9 cellular contexts compared by ENCODE assay signal in genomic region chr22:33000342-33001280, GRCh38. TPM values are rescaled to one million over a fixed set of nuclear protein-coding genes. Genes with fewer than 3 reads are reported as not detected.
DNase-seq lines count a peak whose midpoint lies in the region; ATAC-seq, FAIRE-seq and TF ChIP-seq lines count a peak whose summit lies in the region.
"Had no signal": no experiment of that assay in that cellular context is flagged by ENCODE, and none has a peak within 500 bp of the region (broad histone marks: within the 10 kb centered on the region; RNA-seq: fewer than 3 reads in every experiment).

No MANE protein-coding gene starts in this region.

- no peaks in the 10 kb centered on the region for H3K36me3 Mint-ChIP-seq in activated naive CD8-positive, alpha-beta T cell treated with anti-CD3 and anti-CD28 coated beads, Interleukin-2, amount 10 ng/mL, durations not matched to agents 7 days and 5 days
- H3K36me3 Mint-ChIP-seq in progenitor cell of endocrine pancreas (ENCODE audit: insufficient read depth): no peaks in the 10 kb centered on the region

- no peak overlapping the region for H3K27ac Mint-ChIP-seq in activated naive CD8-positive, alpha-beta T cell treated with anti-CD3 and anti-CD28 coated beads, Interleukin-2, amount 10 ng/mL, durations not matched to agents 7 days and 5 days
- H3K27ac Mint-ChIP-seq in progenitor cell of endocrine pancreas: no peak overlapping the region

- H3K4me1 Mint-ChIP-seq in activated naive CD8-positive, alpha-beta T cell treated with anti-CD3 and anti-CD28 coated beads, Interleukin-2, amount 10 ng/mL, durations not matched to agents 7 days and 5 days: no peaks in the 10 kb centered on the region
- no peaks in the 10 kb centered on the region for H3K4me1 Mint-ChIP-seq in progenitor cell of endocrine pancreas (ENCODE audit: low read depth)

- H3K4me3 Mint-ChIP-seq in activated naive CD8-positive, alpha-beta T cell treated with anti-CD3 and anti-CD28 coated beads, Interleukin-2, amount 10 ng/mL, durations not matched to agents 7 days and 5 days: no peak overlapping the region
- no peak overlapping the region for H3K4me3 Mint-ChIP-seq in progenitor cell of endocrine pancreas (ENCODE audit: low read depth)

- peaks cover 2% of the 10 kb centered on the region for H3K27me3 Mint-ChIP-seq in activated naive CD8-positive, alpha-beta T cell treated with anti-CD3 and anti-CD28 coated beads, Interleukin-2, amount 10 ng/mL, durations not matched to agents 7 days and 5 days
- H3K27me3 Mint-ChIP-seq in progenitor cell of endocrine pancreas: peaks cover 16% of the 10 kb centered on the region

- H3K27me3 ChIP-seq in left ventricle myocardium inferior (ENCODE audit: low read depth): no peaks in the 10 kb centered on the region

- no peaks in the 10 kb centered on the region for H3K9me3 ChIP-seq in left ventricle myocardium inferior (replicated peaks)

- no peaks in the 10 kb centered on the region for H3K36me3 ChIP-seq in left ventricle myocardium inferior

- H3K4me1 ChIP-seq in left ventricle myocardium inferior: peaks cover 17% of the 10 kb centered on the region

- POLR2A ChIA-PET in activated naive CD8-positive, alpha-beta T cell treated with anti-CD3 and anti-CD28 coated beads, Interleukin-2, amount 10 ng/mL, durations not matched to agents 7 days and 5 days (lab: Charles Lee): no interaction called here

- FAIRE-seq in RCC 7860 (lab: Jason Lieb, UNC): no peak
- FAIRE-seq: colon had no signal

- peak; percentile 94 for TF ChIP-seq CTCF in left ventricle myocardium inferior (IDR thresholded peaks at IDR 0.05; ENCODE audit: borderline replicate concordance)
- peak; percentile 93 for TF ChIP-seq CTCF in progenitor cell of endocrine pancreas (IDR thresholded peaks at IDR 0.05; ENCODE audit: unreplicated experiment)

- no peak overlapping the region for H3K4me3 ChIP-seq in left ventricle myocardium inferior

- H3K9me3 Mint-ChIP-seq in activated naive CD8-positive, alpha-beta T cell treated with anti-CD3 and anti-CD28 coated beads, Interleukin-2, amount 10 ng/mL, durations not matched to agents 7 days and 5 days: peaks cover 4% of the 10 kb centered on the region
- H3K9me3 Mint-ChIP-seq in progenitor cell of endocrine pancreas (ENCODE audit: low read depth): peaks cover 12% of the 10 kb centered on the region

- no peak overlapping the region for H3K27ac ChIP-seq in left ventricle myocardium inferior (replicated peaks)

- intact Hi-C loops in left ventricle myocardium inferior (cut with micrococcal nuclease): loop anchor here (5.0 kb wide), 2 partner anchors 338 to 473 kb away; no protein-coding TSS in a partner anchor

- peak; percentile 67 for DNase-seq in activated effector memory CD4-positive, alpha-beta T cell treated with anti-CD3 and anti-CD28 coated beads, Interleukin-2, amount 50 U/mL, for 16 hours
- DNase-seq in activated effector memory CD4-positive, alpha-beta T cell treated with Interleukin-2 at 50 U/mL for 16 hours: no peak
- DNase-seq in NOMO-1 (lab: John Stamatoyannopoulos, UW; ENCODE audit: unreplicated experiment in 2 of 2) (peak; percentile 16 to 52), left ventricle myocardium inferior (peak; percentile 58), progenitor cell of endocrine pancreas (ENCODE audit: low spot score, unreplicated experiment) (peak; percentile 63), RCC 7860 (ENCODE audit: low spot score) (no peak)
- DNase-seq in activated naive CD8-positive, alpha-beta T cell treated with anti-CD3 and anti-CD28 coated beads, Interleukin-2, amount 10 ng/mL, durations not matched to agents 7 days and 5 days: peak; percentile 47

- no peak for ATAC-seq in activated naive CD8-positive, alpha-beta T cell treated with anti-CD3 and anti-CD28 coated beads, Interleukin-2, amount 10 ng/mL, durations not matched to agents 7 days and 5 days (ENCODE audit: low read depth)
- ATAC-seq in HG02981 (IDR thresholded peaks at IDR 0.05; ENCODE audit: unreplicated experiment): no peak

RNA-seq across cellular contexts. Expression of gene SYN3, which starts 57.6 kb away (rescaled TPM):
- not detected for total RNA-seq in activated naive CD8-positive, alpha-beta T cell treated with anti-CD3 and anti-CD28 coated beads, Interleukin-2, amount 10 ng/mL, durations not matched to agents 7 days and 5 days
- total RNA-seq in left ventricle myocardium inferior (0.14 TPM), progenitor cell of endocrine pancreas (0.55 and 0.87 TPM in 2 replicates)

Comparison
In these comparisons a context has a peak if more than half of its experiments do, and no peak if none do; other contexts are left out.
1. DNase-seq: peak in activated effector memory CD4-positive, alpha-beta T cell treated with anti-CD3 and anti-CD28 coated beads, Interleukin-2, amount 50 U/mL, for 16 hours (single experiment), NOMO-1 (2 of 2), activated naive CD8-positive, alpha-beta T cell treated with anti-CD3 and anti-CD28 coated beads, Interleukin-2, amount 10 ng/mL, durations not matched to agents 7 days and 5 days (single experiment), left ventricle myocardium inferior (single experiment) and progenitor cell of endocrine pancreas (single experiment); none in activated effector memory CD4-positive, alpha-beta T cell treated with Interleukin-2 at 50 U/mL for 16 hours (single experiment) and RCC 7860 (single experiment).